Comparison of ENCODE assay signal across 13 cellular contexts in the genomic region with DNA sequence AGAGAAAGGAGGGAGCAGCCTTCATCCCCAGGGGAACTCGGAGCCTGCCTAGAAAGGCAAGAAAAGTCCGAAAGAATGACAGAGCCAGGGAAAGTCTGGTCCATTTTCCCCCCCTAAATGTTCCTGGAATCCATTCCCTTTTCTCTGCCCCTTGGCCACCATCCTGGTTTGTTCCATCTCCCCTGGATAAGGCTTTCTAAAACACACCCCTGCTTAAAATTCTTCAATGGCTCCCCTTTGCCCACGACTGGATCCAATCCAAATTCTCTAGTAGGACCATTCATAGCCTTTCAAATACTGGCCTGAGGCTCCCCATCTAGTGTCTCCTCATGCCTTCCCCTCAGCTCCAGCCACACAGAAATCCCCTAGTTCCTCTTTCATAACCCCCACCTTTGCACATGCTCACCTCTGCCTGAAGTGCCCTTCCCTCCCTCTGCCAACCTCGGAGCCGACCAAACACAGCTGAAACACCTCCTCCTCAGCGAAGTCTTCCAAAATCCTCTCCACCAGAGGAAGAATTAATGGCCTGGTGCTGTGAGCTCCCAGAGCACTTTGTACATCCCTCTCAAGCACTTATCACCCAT.
A peak's percentile ranks its signal among the peaks of the same experiment; 100 is the strongest.
DNase-seq lines count a peak whose midpoint lies in the region; ATAC-seq and TF ChIP-seq lines count a peak whose summit lies in the region.
"Had no signal": no experiment of that assay in that cellular context is flagged by ENCODE, and none has a peak within 500 bp of the region (broad histone marks: within the 10 kb centered on the region; RNA-seq: fewer than 3 reads in every experiment).

No MANE protein-coding gene starts in this region.

- no peak overlapping the region for H3K27ac Mint-ChIP-seq in naive thymus-derived CD4-positive, alpha-beta T cell
- H3K27ac Mint-ChIP-seq: dendritic cell treated with granulocyte-macrophage colony-stimulating factor and Interleukin-4, amounts not matched to agents 40 ng/mL and 50 ng/mL, for 4 days had no signal

- H3K27me3 Mint-ChIP-seq in naive thymus-derived CD4-positive, alpha-beta T cell, result peaks cover 32 to 77% (median 67%) of the 10 kb centered on the region in 5 donors

- H3K27ac ChIP-seq in naive thymus-derived CD4-positive, alpha-beta T cell (ENCODE audit: low read depth, low read length), result no peak overlapping the region
- H3K27ac ChIP-seq in esophagus squamous epithelium (no peak overlapping the region), suprapubic skin (no peak overlapping the region)
- H3K27ac ChIP-seq: Peyer's patch had no signal

- intact Hi-C loops in naive thymus-derived CD4-positive, alpha-beta T cell (cut with micrococcal nuclease), result no loop called here
- intact Hi-C loops in esophagus squamous epithelium (cut with DNase I), result no loop called here

- no peak for TF ChIP-seq EP300 in suprapubic skin (IDR thresholded peaks at IDR 0.05)

- POLR2A ChIA-PET in naive thymus-derived CD4-positive, alpha-beta T cell (lab: Charles Lee), result no interaction called here

- no peaks in the 10 kb centered on the region for H3K4me1 ChIP-seq in naive thymus-derived CD4-positive, alpha-beta T cell (ENCODE audit: control insufficient read depth in 2 of 2, insufficient read depth in 2 of 2, low read length in 2 of 2)
- H3K4me1 ChIP-seq in esophagus squamous epithelium (peaks cover 0 to 3% (median 0%) of the 10 kb centered on the region in 3 donors), suprapubic skin (no peaks in the 10 kb centered on the region)
- H3K4me1 ChIP-seq: Peyer's patch had no signal

- WGBS in esophagus squamous epithelium, 2 donors, result 42 to 46% methylated on average over 5 to 6 of the region's 6 CpGs
- 65% methylated on average over 6 of the region's 6 CpGs for WGBS in suprapubic skin

- peaks cover 0 to 4% (median 0%) of the 10 kb centered on the region in 7 donors for H3K4me1 Mint-ChIP-seq in naive thymus-derived CD4-positive, alpha-beta T cell

- TF ChIP-seq CTCF in esophagus squamous epithelium (IDR thresholded peaks at IDR 0.05), result no peak
- TF ChIP-seq CTCF in suprapubic skin (IDR thresholded peaks at IDR 0.05), result no peak

- no peak overlapping the region for H3K4me3 Mint-ChIP-seq in naive thymus-derived CD4-positive, alpha-beta T cell
- H3K4me3 Mint-ChIP-seq: dendritic cell treated with granulocyte-macrophage colony-stimulating factor and Interleukin-4, amounts not matched to agents 40 ng/mL and 50 ng/mL, for 4 days had no signal

- CTCF ChIA-PET in naive thymus-derived CD4-positive, alpha-beta T cell (lab: Charles Lee), result no interaction called here

- H3K4me3 ChIP-seq in naive thymus-derived CD4-positive, alpha-beta T cell (ENCODE audit: low read length), result no peak overlapping the region
- H3K4me3 ChIP-seq in esophagus squamous epithelium (no peak overlapping the region), suprapubic skin (no peak overlapping the region)
- H3K4me3 ChIP-seq: Peyer's patch had no signal

- H3K9me3 Mint-ChIP-seq in naive thymus-derived CD4-positive, alpha-beta T cell, result peaks cover 0 to 3% (median 0%) of the 10 kb centered on the region in 11 donors
- H3K9me3 Mint-ChIP-seq: dendritic cell treated with granulocyte-macrophage colony-stimulating factor and Interleukin-4, amounts not matched to agents 40 ng/mL and 50 ng/mL, for 4 days had no signal

- no peaks in the 10 kb centered on the region for H3K36me3 ChIP-seq in naive thymus-derived CD4-positive, alpha-beta T cell (ENCODE audit: control insufficient read depth in 2 of 3, insufficient read depth in 3 of 3, low read length in 3 of 3)
- H3K36me3 ChIP-seq in esophagus squamous epithelium (no peaks in the 10 kb centered on the region), suprapubic skin (no peaks in the 10 kb centered on the region)
- H3K36me3 ChIP-seq: Peyer's patch had no signal

- peaks cover 0 to 5% (median 0%) of the 10 kb centered on the region in 5 donors for H3K36me3 Mint-ChIP-seq in naive thymus-derived CD4-positive, alpha-beta T cell

- ATAC-seq in GM18519 (IDR thresholded peaks at IDR 0.05; ENCODE audit: low FRiP score, unreplicated experiment), result peak; percentile 60
- peak; percentile 55 for ATAC-seq in HG02678 (IDR thresholded peaks at IDR 0.05; ENCODE audit: unreplicated experiment)
- peak; percentile 31 for ATAC-seq in naive thymus-derived CD4-positive, alpha-beta T cell

- DNase-seq in NCI-H2196 treated with DMSO at 0.1 percent for 48 hours (lab: John Stamatoyannopoulos, UW; ENCODE audit: unreplicated experiment), result peak; percentile 34
- DNase-seq in naive thymus-derived CD4-positive, alpha-beta T cell, result no peak
- DNase-seq in esophagus squamous epithelium (lab: John Stamatoyannopoulos, UW), result no peak
- DNase-seq in hepatic stellate cell (ENCODE audit: low spot score), result no peak
- DNase-seq in globus pallidus (ENCODE audit: low spot score), result no peak
- DNase-seq in suprapubic skin (ENCODE audit: low spot score in 2 of 2), result no peak
- DNase-seq: activated CD4-positive, CD25-positive, alpha-beta regulatory T cell treated with anti-CD3 and anti-CD28 coated beads, Interleukin-2, amount 50 U/mL, for 72 hours; activated naive CD4-positive, alpha-beta T cell treated with Interleukin-2 at 50 U/mL for 16 hours; stimulated activated naive CD4-positive, alpha-beta T cell had no signal

- no peak for TF ChIP-seq POLR2A in esophagus squamous epithelium (IDR thresholded peaks at IDR 0.05)
- TF ChIP-seq POLR2A in suprapubic skin (IDR thresholded peaks at IDR 0.05), result no peak

- no peaks in the 10 kb centered on the region for H3K9me3 ChIP-seq in naive thymus-derived CD4-positive, alpha-beta T cell (ENCODE audit: control insufficient read depth in 2 of 3, low read length in 3 of 3)
- H3K9me3 ChIP-seq in esophagus squamous epithelium (no peaks in the 10 kb centered on the region), suprapubic skin (no peaks in the 10 kb centered on the region)
- H3K9me3 ChIP-seq: Peyer's patch had no signal

- H3K27me3 ChIP-seq in naive thymus-derived CD4-positive, alpha-beta T cell (ENCODE audit: control insufficient read depth in 2 of 2, insufficient read depth in 2 of 2, low read length in 2 of 2), result no peaks in the 10 kb centered on the region
- H3K27me3 ChIP-seq in esophagus squamous epithelium (peaks cover 0 to 42% (median 0%) of the 10 kb centered on the region in 4 donors), suprapubic skin (peaks cover 34% of the 10 kb centered on the region)
- H3K27me3 ChIP-seq: Peyer's patch had no signal
